In the genomic region with DNA sequence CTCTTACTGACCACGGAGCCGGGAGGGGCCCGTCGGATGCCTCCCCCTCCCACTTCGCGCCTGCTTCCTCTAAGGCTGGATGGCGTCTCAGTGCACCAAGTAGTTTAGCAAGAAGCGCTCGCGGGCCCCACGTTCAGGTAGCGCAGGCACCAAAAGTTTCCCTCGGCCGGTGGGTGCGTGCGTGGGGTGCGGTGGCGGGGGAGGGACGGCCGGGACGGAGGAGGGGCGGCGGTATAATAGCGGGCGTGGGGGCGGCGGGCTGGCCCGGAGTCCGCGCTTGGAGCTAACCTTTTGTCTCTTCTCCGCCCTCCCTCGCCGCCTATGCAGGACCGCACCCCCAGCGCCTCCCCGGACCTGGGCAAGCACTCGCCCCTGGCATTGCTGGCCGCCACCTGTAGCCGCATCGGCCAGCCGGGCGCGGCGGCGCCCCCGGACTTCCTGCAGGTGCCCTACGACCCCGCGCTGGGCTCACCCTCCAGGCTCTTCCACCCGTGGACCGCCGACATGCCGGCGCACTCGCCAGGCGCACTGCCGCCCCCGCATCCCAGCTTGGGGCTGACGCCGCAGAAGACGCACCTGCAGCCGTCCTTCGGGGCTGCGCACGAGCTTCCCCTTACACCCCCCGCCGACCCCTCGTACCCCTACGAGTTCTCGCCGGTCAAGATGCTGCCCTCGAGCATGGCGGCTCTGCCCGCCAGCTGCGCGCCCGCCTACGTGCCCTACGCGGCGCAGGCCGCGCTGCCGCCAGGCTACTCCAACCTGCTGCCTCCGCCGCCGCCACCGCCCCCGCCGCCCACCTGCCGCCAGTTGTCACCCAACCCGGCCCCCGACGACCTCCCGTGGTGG, we compare ENCODE assay signal across 1 cellular context.
TF ChIP-seq lines count a peak whose summit lies in the region.

No MANE protein-coding gene starts in this region.

TF ChIP-seq in H1, 55 proteins besides CTCF, POLR2A, EP300 and RAD21 (continued from another document):
- TF ChIP-seq POLR2AphosphoS5 (IDR thresholded peaks at IDR 0.05; ENCODE audit: low read depth, low read length) (no peak), EGR1 (IDR thresholded peaks at IDR 0.05; ENCODE audit: borderline replicate concordance, low read depth, low read length) (peak; percentile 54), KDM4A (IDR thresholded peaks at IDR 0.05; ENCODE audit: low read depth, low read length, severe bottlenecking) (peak; percentile 41)
